ENCODE assay signal across 1 cellular context in the genomic region with DNA sequence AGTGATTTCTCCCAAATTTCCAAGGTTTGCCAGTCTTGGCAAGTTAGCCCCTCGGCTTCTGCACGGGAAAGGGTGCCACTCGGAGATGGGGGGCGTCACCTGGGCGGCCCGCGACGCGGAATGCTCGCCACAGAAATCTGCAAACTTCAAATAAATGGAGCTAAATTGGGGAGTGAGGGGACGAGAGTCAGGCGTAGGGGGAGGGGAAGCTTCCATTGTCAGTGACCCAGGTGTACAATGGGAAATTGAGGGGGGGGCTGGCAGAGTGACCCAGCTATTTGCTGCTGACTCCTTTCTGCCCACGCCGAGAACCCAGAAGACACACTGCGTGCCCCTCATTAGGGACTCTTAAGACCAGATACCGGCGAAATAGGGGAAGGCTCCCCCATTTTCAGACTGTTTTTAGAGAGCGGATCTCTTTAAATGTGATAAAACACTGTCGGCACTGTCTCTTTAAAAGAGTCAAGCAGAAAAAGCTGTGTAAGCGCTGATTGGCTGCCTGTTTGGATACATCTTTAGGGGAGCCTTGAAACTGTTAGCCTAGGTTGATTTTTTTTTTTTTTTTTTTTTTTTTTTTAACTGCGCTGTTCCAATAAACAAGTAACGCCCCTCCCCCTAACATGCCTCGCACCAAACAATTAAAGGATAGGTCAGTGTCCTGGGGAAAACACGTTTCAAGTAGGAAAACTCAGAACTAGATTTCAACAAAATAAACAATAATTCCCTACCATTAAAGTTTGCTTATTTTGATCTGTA.
TF ChIP-seq lines count a peak whose summit lies in the region.

No MANE protein-coding gene starts in this region.

TF ChIP-seq in HepG2, 621 proteins besides CTCF, POLR2A, EP300 and RAD21 (continued from another document and continues in another):
- no peak for TF ChIP-seq TFAP4 (IDR thresholded peaks at IDR 0.05; ENCODE audit: borderline replicate concordance, low read depth)
- TF ChIP-seq BHLHE40 (IDR thresholded peaks at IDR 0.05; ENCODE audit: low read length), result 0 out of 2 replicates have a peak, but pooled peaks have one; percentile 1
- no peak for TF ChIP-seq PAF1 (CRISPR knock-in tag; IDR thresholded peaks at IDR 0.05)
- peak; percentile 40 for TF ChIP-seq ZEB1 (IDR thresholded peaks at IDR 0.05; ENCODE audit: insufficient replicate concordance, low read depth)
- no peak for TF ChIP-seq ZNF564 (CRISPR knock-in tag; IDR thresholded peaks at IDR 0.05)
- peak; percentile 58; the same call in 1 of the 2 replicates for TF ChIP-seq SOX5 (CRISPR knock-in tag; IDR thresholded peaks at IDR 0.05; ENCODE audit: borderline replicate concordance)
- no peak for TF ChIP-seq ZNF160 (CRISPR knock-in tag; IDR thresholded peaks at IDR 0.05)
- TF ChIP-seq RFX5 (IDR thresholded peaks at IDR 0.05; ENCODE audit: low read depth, low read length), result no peak
- 0 out of 2 replicates have a peak, but pooled peaks have one; percentile 26 for TF ChIP-seq ZNF232 (CRISPR knock-in tag; IDR thresholded peaks at IDR 0.05; ENCODE audit: borderline replicate concordance)
- no peak for TF ChIP-seq BRD4 (CRISPR knock-in tag; IDR thresholded peaks at IDR 0.05)
- TF ChIP-seq NR2F6 (IDR thresholded peaks at IDR 0.05), result peak; percentile 39; the same call in 1 of the 2 replicates
- TF ChIP-seq NR2F6 (CRISPR knock-in tag; IDR thresholded peaks at IDR 0.05), result no peak
- no peak for TF ChIP-seq ZNF234 (CRISPR knock-in tag; conservative IDR thresholded peaks at IDR 0.05)
- no peak for TF ChIP-seq TBP (CRISPR knock-in tag; IDR thresholded peaks at IDR 0.05)
- no peak for TF ChIP-seq HOXD1 (CRISPR knock-in tag; IDR thresholded peaks at IDR 0.05)
- TF ChIP-seq, protein P1, sequence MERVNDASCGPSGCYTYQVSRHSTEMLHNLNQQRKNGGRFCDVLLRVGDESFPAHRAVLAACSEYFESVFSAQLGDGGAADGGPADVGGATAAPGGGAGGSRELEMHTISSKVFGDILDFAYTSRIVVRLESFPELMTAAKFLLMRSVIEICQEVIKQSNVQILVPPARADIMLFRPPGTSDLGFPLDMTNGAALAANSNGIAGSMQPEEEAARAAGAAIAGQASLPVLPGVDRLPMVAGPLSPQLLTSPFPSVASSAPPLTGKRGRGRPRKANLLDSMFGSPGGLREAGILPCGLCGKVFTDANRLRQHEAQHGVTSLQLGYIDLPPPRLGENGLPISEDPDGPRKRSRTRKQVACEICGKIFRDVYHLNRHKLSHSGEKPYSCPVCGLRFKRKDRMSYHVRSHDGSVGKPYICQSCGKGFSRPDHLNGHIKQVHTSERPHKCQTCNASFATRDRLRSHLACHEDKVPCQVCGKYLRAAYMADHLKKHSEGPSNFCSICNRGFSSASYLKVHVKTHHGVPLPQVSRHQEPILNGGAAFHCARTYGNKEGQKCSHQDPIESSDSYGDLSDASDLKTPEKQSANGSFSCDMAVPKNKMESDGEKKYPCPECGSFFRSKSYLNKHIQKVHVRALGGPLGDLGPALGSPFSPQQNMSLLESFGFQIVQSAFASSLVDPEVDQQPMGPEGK (CRISPR knock-in tag; IDR thresholded peaks at IDR 0.05), result peak; percentile 66
- TF ChIP-seq ZNF761 (CRISPR knock-in tag; conservative IDR thresholded peaks at IDR 0.05), result no peak
- no peak for TF ChIP-seq ELK4 (CRISPR knock-in tag; IDR thresholded peaks at IDR 0.05; ENCODE audit: borderline replicate concordance)
- no peak for TF ChIP-seq REL (CRISPR knock-in tag; conservative IDR thresholded peaks at IDR 0.05)
- TF ChIP-seq NCOA1 (CRISPR knock-in tag; IDR thresholded peaks at IDR 0.05), result 0 out of 2 replicates have a peak, but pooled peaks have one; percentile 35
- TF ChIP-seq, protein P2, sequence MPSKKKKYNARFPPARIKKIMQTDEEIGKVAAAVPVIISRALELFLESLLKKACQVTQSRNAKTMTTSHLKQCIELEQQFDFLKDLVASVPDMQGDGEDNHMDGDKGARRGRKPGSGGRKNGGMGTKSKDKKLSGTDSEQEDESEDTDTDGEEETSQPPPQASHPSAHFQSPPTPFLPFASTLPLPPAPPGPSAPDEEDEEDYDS (CRISPR knock-in tag; IDR thresholded peaks at IDR 0.05), result peak; percentile 53
- TF ChIP-seq ZNF605 (CRISPR knock-in tag; IDR thresholded peaks at IDR 0.05), result no peak
- no peak for TF ChIP-seq KDM4B (CRISPR knock-in tag; IDR thresholded peaks at IDR 0.05)
- TF ChIP-seq SAP130 (CRISPR knock-in tag; IDR thresholded peaks at IDR 0.05; ENCODE audit: low read depth), result peak; percentile 75
- no peak for TF ChIP-seq ZSCAN31 (CRISPR knock-in tag; IDR thresholded peaks at IDR 0.05; ENCODE audit: low read depth)
- no peak for TF ChIP-seq ZNF704 (CRISPR knock-in tag; IDR thresholded peaks at IDR 0.05; ENCODE audit: borderline replicate concordance)
- TF ChIP-seq PAXIP1 (CRISPR knock-in tag; conservative IDR thresholded peaks at IDR 0.05), result 0 out of 2 replicates have a peak, but pooled peaks have one; percentile 42
- TF ChIP-seq ZC3H4 (CRISPR knock-in tag; IDR thresholded peaks at IDR 0.05; ENCODE audit: borderline replicate concordance), result no peak
- TF ChIP-seq SALL1 (CRISPR knock-in tag; IDR thresholded peaks at IDR 0.05), result 0 out of 2 replicates have a peak, but pooled peaks have one; percentile 5
- TF ChIP-seq MAFK (conservative IDR thresholded peaks at IDR 0.05 in 1 of 2, IDR thresholded peaks at IDR 0.05 in 1 of 2; ENCODE audit: low read length in 2 of 2), result peak in 1 of 2 experiments; percentile 31; a peak in 1 of 4 replicates
- 0 out of 2 replicates have a peak, but pooled peaks have one; percentile 30 for TF ChIP-seq NCOA2 (CRISPR knock-in tag; IDR thresholded peaks at IDR 0.05)
- TF ChIP-seq PRDM4 (CRISPR knock-in tag; IDR thresholded peaks at IDR 0.05; ENCODE audit: borderline replicate concordance), result peak; percentile 100
- no peak for TF ChIP-seq SP140L (CRISPR knock-in tag; IDR thresholded peaks at IDR 0.05; ENCODE audit: borderline replicate concordance)
- peak; percentile 63 for TF ChIP-seq KAT8 (CRISPR knock-in tag; IDR thresholded peaks at IDR 0.05)
- TF ChIP-seq ZNF790 (CRISPR knock-in tag; IDR thresholded peaks at IDR 0.05; ENCODE audit: borderline replicate concordance), result no peak
- TF ChIP-seq, protein P3, sequence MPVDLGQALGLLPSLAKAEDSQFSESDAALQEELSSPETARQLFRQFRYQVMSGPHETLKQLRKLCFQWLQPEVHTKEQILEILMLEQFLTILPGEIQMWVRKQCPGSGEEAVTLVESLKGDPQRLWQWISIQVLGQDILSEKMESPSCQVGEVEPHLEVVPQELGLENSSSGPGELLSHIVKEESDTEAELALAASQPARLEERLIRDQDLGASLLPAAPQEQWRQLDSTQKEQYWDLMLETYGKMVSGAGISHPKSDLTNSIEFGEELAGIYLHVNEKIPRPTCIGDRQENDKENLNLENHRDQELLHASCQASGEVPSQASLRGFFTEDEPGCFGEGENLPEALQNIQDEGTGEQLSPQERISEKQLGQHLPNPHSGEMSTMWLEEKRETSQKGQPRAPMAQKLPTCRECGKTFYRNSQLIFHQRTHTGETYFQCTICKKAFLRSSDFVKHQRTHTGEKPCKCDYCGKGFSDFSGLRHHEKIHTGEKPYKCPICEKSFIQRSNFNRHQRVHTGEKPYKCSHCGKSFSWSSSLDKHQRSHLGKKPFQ (CRISPR knock-in tag; IDR thresholded peaks at IDR 0.05; ENCODE audit: insufficient replicate concordance), result peak; percentile 27
- TF ChIP-seq, protein P4, sequence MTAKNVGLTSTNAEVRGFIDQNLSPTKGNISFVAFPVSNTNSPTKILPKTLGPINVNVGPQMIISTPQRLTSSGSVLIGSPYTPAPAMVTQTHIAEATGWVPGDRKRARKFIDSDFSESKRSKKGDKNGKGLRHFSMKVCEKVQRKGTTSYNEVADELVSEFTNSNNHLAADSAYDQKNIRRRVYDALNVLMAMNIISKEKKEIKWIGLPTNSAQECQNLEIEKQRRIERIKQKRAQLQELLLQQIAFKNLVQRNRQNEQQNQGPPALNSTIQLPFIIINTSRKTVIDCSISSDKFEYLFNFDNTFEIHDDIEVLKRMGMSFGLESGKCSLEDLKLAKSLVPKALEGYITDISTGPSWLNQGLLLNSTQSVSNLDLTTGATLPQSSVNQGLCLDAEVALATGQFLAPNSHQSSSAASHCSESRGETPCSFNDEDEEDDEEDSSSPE (CRISPR knock-in tag; IDR thresholded peaks at IDR 0.05), result 0 out of 2 replicates have a peak, but pooled peaks have one; percentile 10
- TF ChIP-seq PHF8 (CRISPR knock-in tag; IDR thresholded peaks at IDR 0.05), result no peak; the same call in 1 of the 2 replicates
- TF ChIP-seq ARHGAP35 (CRISPR knock-in tag; IDR thresholded peaks at IDR 0.05; ENCODE audit: borderline replicate concordance), result no peak
- no peak for TF ChIP-seq JUNB (CRISPR knock-in tag; IDR thresholded peaks at IDR 0.05; ENCODE audit: borderline replicate concordance)
- no peak for TF ChIP-seq MED13 (CRISPR knock-in tag; IDR thresholded peaks at IDR 0.05)
- TF ChIP-seq STAT5B (CRISPR knock-in tag; IDR thresholded peaks at IDR 0.05), result no peak
- TF ChIP-seq, protein P5, sequence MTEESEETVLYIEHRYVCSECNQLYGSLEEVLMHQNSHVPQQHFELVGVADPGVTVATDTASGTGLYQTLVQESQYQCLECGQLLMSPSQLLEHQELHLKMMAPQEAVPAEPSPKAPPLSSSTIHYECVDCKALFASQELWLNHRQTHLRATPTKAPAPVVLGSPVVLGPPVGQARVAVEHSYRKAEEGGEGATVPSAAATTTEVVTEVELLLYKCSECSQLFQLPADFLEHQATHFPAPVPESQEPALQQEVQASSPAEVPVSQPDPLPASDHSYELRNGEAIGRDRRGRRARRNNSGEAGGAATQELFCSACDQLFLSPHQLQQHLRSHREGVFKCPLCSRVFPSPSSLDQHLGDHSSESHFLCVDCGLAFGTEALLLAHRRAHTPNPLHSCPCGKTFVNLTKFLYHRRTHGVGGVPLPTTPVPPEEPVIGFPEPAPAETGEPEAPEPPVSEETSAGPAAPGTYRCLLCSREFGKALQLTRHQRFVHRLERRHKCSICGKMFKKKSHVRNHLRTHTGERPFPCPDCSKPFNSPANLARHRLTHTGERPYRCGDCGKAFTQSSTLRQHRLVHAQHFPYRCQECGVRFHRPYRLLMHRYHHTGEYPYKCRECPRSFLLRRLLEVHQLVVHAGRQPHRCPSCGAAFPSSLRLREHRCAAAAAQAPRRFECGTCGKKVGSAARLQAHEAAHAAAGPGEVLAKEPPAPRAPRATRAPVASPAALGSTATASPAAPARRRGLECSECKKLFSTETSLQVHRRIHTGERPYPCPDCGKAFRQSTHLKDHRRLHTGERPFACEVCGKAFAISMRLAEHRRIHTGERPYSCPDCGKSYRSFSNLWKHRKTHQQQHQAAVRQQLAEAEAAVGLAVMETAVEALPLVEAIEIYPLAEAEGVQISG (CRISPR knock-in tag; IDR thresholded peaks at IDR 0.05), result no peak
